Comparison of ENCODE assay signal across 10 cellular contexts in genomic region chr7:23020742-23021401, GRCh38. TPM values are rescaled to one million over a fixed set of nuclear protein-coding genes. Genes with fewer than 3 reads are reported as not detected.
DNase-seq lines count a peak whose midpoint lies in the region; FAIRE-seq and TF ChIP-seq lines count a peak whose summit lies in the region.
"Had no signal": no experiment of that assay in that cellular context is flagged by ENCODE, and none has a peak within 500 bp of the region (broad histone marks: within the 10 kb centered on the region; RNA-seq: fewer than 3 reads in every experiment).

No MANE protein-coding gene starts in this region.

- FAIRE-seq in RCC 7860 (lab: Jason Lieb, UNC) = no peak

- peak overlapping the region in 2 of 4 donors; percentile 34 to 68 for H3K27ac ChIP-seq in tibial nerve

- no peaks in the 10 kb centered on the region for H3K27me3 ChIP-seq in tibial nerve

- DNase-seq in EH (ENCODE audit: low read depth) (peak; percentile 91), RCC 7860 (ENCODE audit: low spot score) (peak; percentile 16), choroid plexus epithelial cell (ENCODE audit: low read depth) (peak; percentile 71), posterior vena cava (ENCODE audit: low spot score) (peak; percentile 83), tibial nerve (ENCODE audit: low spot score in 2 of 2) (no peak), hypothalamus (lab: John Stamatoyannopoulos, UW) (no peak), NCI-H345 (lab: John Stamatoyannopoulos, UW) (no peak), NCI-H82 (lab: John Stamatoyannopoulos, UW) (no peak)
- DNase-seq: NCI-H1694, nephron progenitor cell had no signal

- H3K9me3 ChIP-seq in tibial nerve = no peaks in the 10 kb centered on the region

- intact Hi-C loops in posterior vena cava (cut with DNase I) = no loop called here

- no peaks in the 10 kb centered on the region for H3K4me1 ChIP-seq in tibial nerve

- H3K36me3 ChIP-seq in tibial nerve = no peaks in the 10 kb centered on the region

- TF ChIP-seq POLR2A in tibial nerve (IDR thresholded peaks at IDR 0.05) = no peak

- H3K4me3 ChIP-seq in choroid plexus epithelial cell (ENCODE audit: low read depth, low read length) (no peak overlapping the region), tibial nerve (no peak overlapping the region)

- no peak for TF ChIP-seq EP300 in tibial nerve (IDR thresholded peaks at IDR 0.05)

- 23 to 34% methylated on average over 3 of the region's 3 CpGs for WGBS in tibial nerve, 2 donors

- TF ChIP-seq CTCF in choroid plexus epithelial cell (conservative IDR thresholded peaks at IDR 0.05; ENCODE audit: low read depth, low read length) (no peak), tibial nerve (IDR thresholded peaks at IDR 0.05) (no peak)

RNA-seq across cellular contexts. Expression of gene HYCC1, which starts 6.9 kb away (rescaled TPM):
- total RNA-seq in posterior vena cava (100 to 1,000 TPM in 1 of 2 donors, 10 to 100 TPM in 1; 76.4 to 112 TPM), tibial nerve (10 to 100 TPM; 15.9 to 61.5 (median 53.1) TPM)

Comparison
In these comparisons a context has a peak if more than half of its experiments do, and no peak if none do; other contexts are left out.
1. DNase-seq: peak in EH (single experiment), RCC 7860 (single experiment), choroid plexus epithelial cell (single experiment) and posterior vena cava (single experiment); none in tibial nerve (0 of 2), hypothalamus (0 of 51), NCI-H345 (single experiment) and NCI-H82 (single experiment).